In genomic region chr3:178385280-178385952, GRCh38 we compare ENCODE assay signal across 8 cellular contexts.
DNase-seq lines count a peak whose midpoint lies in the region; ATAC-seq, FAIRE-seq and TF ChIP-seq lines count a peak whose summit lies in the region.

No MANE protein-coding gene starts in this region.

- H3K4me1 Mint-ChIP-seq in MCF 10A (ENCODE audit: insufficient read depth, unreplicated experiment) = peaks cover 18% of the 10 kb centered on the region

- H3K9ac ChIP-seq in keratinocyte (ENCODE audit: control insufficient read depth, extremely low read depth, insufficient read depth, low read length) = no peak overlapping the region

- H3K36me3 Mint-ChIP-seq in MCF 10A (ENCODE audit: insufficient read depth, unreplicated experiment) = no peaks in the 10 kb centered on the region

- ATAC-seq in Right ventricle myocardium inferior = peak; percentile 86
- peak; percentile 46 for ATAC-seq in HG02852 (IDR thresholded peaks at IDR 0.05; ENCODE audit: unreplicated experiment)
- no peak for ATAC-seq in thoracic aorta (ENCODE audit: insufficient number of reproducible peaks, low FRiP score, low read depth)
- no peak for ATAC-seq in HG02763 (IDR thresholded peaks at IDR 0.05; ENCODE audit: unreplicated experiment)

- peak; percentile 69 for TF ChIP-seq CTCF in MCF 10A (IDR thresholded peaks at IDR 0.05; ENCODE audit: unreplicated experiment)
- TF ChIP-seq CTCF in keratinocyte (optimal IDR thresholded peaks at IDR 0.05 in 1 of 3, IDR thresholded peaks at IDR 0.05 in 1 of 3, conservative IDR thresholded peaks at IDR 0.05 in 1 of 3; ENCODE audit: extremely low read depth in 1 of 3, insufficient read depth in 2 of 3, low read length in 3 of 3) = peak; percentile 53 to 83 (median 56)
- peak; percentile 82 for TF ChIP-seq CTCF in thoracic aorta (IDR thresholded peaks at IDR 0.05)

- dilution Hi-C loops in keratinocyte (cut with MboI; ENCODE audit: extremely low pct_ligation_motif_present, low sequenced_read_pairs) = no loop called here

- no peak for FAIRE-seq in keratinocyte (lab: Jason Lieb, UNC)

- H3K4me2 ChIP-seq in keratinocyte (ENCODE audit: control insufficient read depth, extremely low read depth, insufficient read depth, low read depth, low read length) = no peak overlapping the region

- no peaks in the 10 kb centered on the region for H3K9me1 ChIP-seq in keratinocyte (ENCODE audit: control insufficient read depth, extremely low read depth, insufficient read depth, low read length)

- POLR2A ChIA-PET in MCF 10A (lab: Yijun Ruan, JAX) = interaction anchor here (0.5 to 1.4 kb wide), 6 partner anchors 11 to 1333 kb away, joined by 3 read pairs; no protein-coding TSS in a partner anchor

- H3K36me3 ChIP-seq in keratinocyte (ENCODE audit: control insufficient read depth in 2 of 2, extremely low read depth in 1 of 2, insufficient read depth in 2 of 2, low read length in 2 of 2) = no peaks in the 10 kb centered on the region
- H3K36me3 ChIP-seq in thoracic aorta = no peaks in the 10 kb centered on the region

- no peak overlapping the region for H3K4me3 Mint-ChIP-seq in MCF 10A (ENCODE audit: unreplicated experiment)

- no TSS peak for BruUV-seq in MCF 10A (replicated peaks; lab: Mats Ljungman, UMichigan)

- H3K27me3 ChIP-seq in keratinocyte (ENCODE audit: control insufficient read depth, extremely low read depth, insufficient read depth, low read length) = no peaks in the 10 kb centered on the region
- no peaks in the 10 kb centered on the region for H3K27me3 ChIP-seq in thoracic aorta (replicated peaks; ENCODE audit: insufficient read depth)

- no peaks in the 10 kb centered on the region for H4K20me1 ChIP-seq in keratinocyte (ENCODE audit: control insufficient read depth, extremely low read depth, insufficient read depth, low read length)

- no peak overlapping the region for H2AFZ ChIP-seq in keratinocyte (ENCODE audit: control insufficient read depth, low read length)

- no peaks in the 10 kb centered on the region for H3K9me3 Mint-ChIP-seq in MCF 10A (ENCODE audit: unreplicated experiment)

- intact Hi-C loops in Right ventricle myocardium inferior (cut with DNase I) = loop anchor here (5.0 to 10.0 kb wide), 5 partner anchors 603 to 1513 kb away; partner anchors contain the start of gene TBL1XR1
- intact Hi-C loops in cardiac septum (cut with DNase I) = loop anchor here (5.0 to 10.0 kb wide), 5 partner anchors 301 to 1871 kb away; no protein-coding TSS in a partner anchor
- intact Hi-C loops in MCF 10A (cut with micrococcal nuclease) = loop anchor here (1.0 to 5.0 kb wide), 6 partner anchors 1025 to 1873 kb away; no protein-coding TSS in a partner anchor

- DNase-seq in Right ventricle myocardium inferior (ENCODE audit: missing footprints) = no peak
- DNase-seq in cardiac septum (ENCODE audit: low spot score) = no peak
- DNase-seq in NCI-H345 treated with DMSO at 0.1 percent for 48 hours (lab: John Stamatoyannopoulos, UW; ENCODE audit: unreplicated experiment) = peak; percentile 67
- peak; percentile 51 for DNase-seq in MCF 10A (ENCODE audit: unreplicated experiment)
- DNase-seq in keratinocyte (ENCODE audit: low read depth, low spot score) = no peak
- DNase-seq in thoracic aorta (ENCODE audit: low spot score) = no peak

- H3K27ac ChIP-seq in keratinocyte (ENCODE audit: control insufficient read depth, insufficient read depth, low read length) (no peak overlapping the region), thoracic aorta (peak overlapping the region in 1 of 2 donors; percentile 20)

- no peaks in the 10 kb centered on the region for H3K79me2 ChIP-seq in keratinocyte (ENCODE audit: control insufficient read depth, insufficient read depth, low read length)

- CTCF ChIA-PET in MCF 10A (lab: Yijun Ruan, JAX) = interaction anchor here (0.6 to 2.1 kb wide), 46 partner anchors 8 to 1991 kb away, joined by 3 to 18 read pairs (median 4); no protein-coding TSS in a partner anchor

- H3K27ac Mint-ChIP-seq in MCF 10A (ENCODE audit: low read depth, unreplicated experiment) = no peak overlapping the region

- H3K9me3 ChIP-seq in keratinocyte (ENCODE audit: control insufficient read depth, low read depth, low read length) (no peaks in the 10 kb centered on the region), thoracic aorta (no peaks in the 10 kb centered on the region)

- no peaks in the 10 kb centered on the region for H3K27me3 Mint-ChIP-seq in MCF 10A (ENCODE audit: insufficient read depth, unreplicated experiment)

- no peaks in the 10 kb centered on the region for H3K4me1 ChIP-seq in keratinocyte (ENCODE audit: control insufficient read depth, extremely low read depth, insufficient read depth, low read length)
- H3K4me1 ChIP-seq in thoracic aorta (ENCODE audit: control insufficient read depth in 1 of 2, low read depth in 2 of 2) = peaks cover 12 to 42% of the 10 kb centered on the region in 2 donors

- H3K4me3 ChIP-seq in keratinocyte (ENCODE audit: control insufficient read depth in 2 of 3, extremely low read depth in 1 of 3, insufficient read depth in 2 of 3, low read depth in 1 of 3, low read length in 3 of 3) (no peak overlapping the region), thoracic aorta (no peak overlapping the region)

Comparison
In these comparisons a context has a peak if more than half of its experiments do, and no peak if none do; other contexts are left out.
1. ATAC-seq: peak in Right ventricle myocardium inferior (single experiment) and HG02852 (single experiment); none in thoracic aorta (single experiment) and HG02763 (single experiment).
2. DNase-seq: peak in NCI-H345 treated with DMSO at 0.1 percent for 48 hours (single experiment) and MCF 10A (single experiment); none in Right ventricle myocardium inferior (single experiment), cardiac septum (single experiment), keratinocyte (single experiment) and thoracic aorta (single experiment).
3. Peak in every context shown above with its lines, with median percentiles within 50 percentile points of each other: CTCF ChIP-seq.